Comparison of ENCODE assay signal across 8 cellular contexts in the genomic region with DNA sequence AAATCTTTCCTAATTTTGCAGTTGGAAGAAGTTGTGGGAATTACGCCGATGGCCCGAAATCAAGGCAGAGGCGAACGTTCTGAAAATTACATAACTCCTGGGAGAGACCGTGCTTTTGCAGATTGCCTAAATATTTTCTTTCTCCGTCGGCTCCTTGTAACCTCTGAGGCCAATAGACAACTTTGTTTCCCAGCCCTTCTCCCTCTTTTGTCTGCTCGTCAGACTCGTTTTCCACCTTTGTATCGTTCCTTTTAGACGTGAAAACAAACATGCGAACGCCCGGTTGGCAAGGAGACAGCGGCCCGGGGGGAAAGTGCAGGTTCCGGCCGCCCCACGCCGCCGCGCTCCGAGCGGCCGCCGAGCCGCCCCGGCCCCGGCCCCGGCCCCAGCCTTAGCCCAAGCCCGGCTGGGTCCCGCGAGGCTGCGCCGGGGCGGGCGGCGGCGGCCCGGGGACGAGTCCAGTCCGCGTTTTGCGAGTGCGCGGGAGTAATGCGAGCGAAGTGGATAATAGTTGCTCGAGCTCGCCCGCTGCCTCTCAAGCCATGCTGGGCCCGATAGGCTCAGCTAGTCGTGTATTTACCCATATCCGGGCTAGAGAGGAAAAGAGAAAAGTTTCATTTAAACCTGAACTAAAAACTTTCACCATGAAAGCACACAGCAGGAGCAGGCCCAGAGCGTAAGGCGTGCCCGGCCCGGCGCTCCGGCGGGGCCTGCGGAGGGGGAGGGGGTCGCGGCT. TPM values are rescaled to one million over a fixed set of nuclear protein-coding genes. Genes with fewer than 3 reads are reported as not detected.
DNase-seq lines count a peak whose midpoint lies in the region; ATAC-seq and TF ChIP-seq lines count a peak whose summit lies in the region.

TSS of gene ARID1B (plus strand) at position 538 of the 736 bp plus-strand sequence. CDS start 303 bp downstream, outside the sequence.

- POLR2A ChIA-PET in activated B cell treated with CpG ODN at 0.5 μM for 24 hours (lab: Charles Lee), result interaction anchor here (0.6 to 5.8 kb wide), 21 partner anchors 9 to 244 kb away, joined by 3 to 155 read pairs (median 7); no protein-coding TSS in a partner anchor

- intact Hi-C loops in activated B cell treated with CpG ODN at 0.5 μM for 24 hours (cut with micrococcal nuclease), result loop anchor here (1.0 to 10.0 kb wide), 8 partner anchors 16 to 1450 kb away; no protein-coding TSS in a partner anchor

- H3K9me3 Mint-ChIP-seq in activated B cell treated with CpG ODN at 0.5 μM for 24 hours, result no peaks in the 10 kb centered on the region

- CTCF ChIA-PET in activated B cell treated with CpG ODN at 0.5 μM for 24 hours (lab: Charles Lee), result interaction anchor here (0.7 to 1.9 kb wide), 6 partner anchors 24 to 215 kb away, joined by 3 to 5 read pairs (median 4); no protein-coding TSS in a partner anchor

- H3K4me1 Mint-ChIP-seq in activated B cell treated with CpG ODN at 0.5 μM for 24 hours, result peaks cover 53% of the 10 kb centered on the region

- TF ChIP-seq CTCF in activated B cell treated with CpG ODN at 0.5 μM for 24 hours (IDR thresholded peaks at IDR 0.05) (no peak), cardiac fibroblast (IDR thresholded peaks at IDR 0.05; ENCODE audit: low read depth, low read length) (no peak)

- DNase-seq in NK-92 treated with Interleukin-12 subunit alpha and Interleukin-12 subunit beta, amount 100 ng/mL, for 24 hours (lab: John Stamatoyannopoulos, UW), result peak; percentile 66
- no peak for DNase-seq in NK-92 (lab: John Stamatoyannopoulos, UW; ENCODE audit: unreplicated experiment)
- peak; percentile 54 for DNase-seq in NCI-H2107 treated with DMSO at 0.1 percent for 48 hours (lab: John Stamatoyannopoulos, UW; ENCODE audit: unreplicated experiment)
- DNase-seq in activated B cell treated with CpG ODN at 0.5 μM for 24 hours, result peak; percentile 80
- peak; percentile 81 to 88 for DNase-seq in cardiac fibroblast (ENCODE audit: low read depth in 2 of 2)
- peak; percentile 86 for DNase-seq in islet precursor cell
- DNase-seq in stimulated activated CD4-positive, alpha-beta T cell treated with anti-CD3 and anti-CD28 coated beads, Interleukin-12 subunit alpha, Interleukin-12 subunit beta, amount 100 ng/mL, for 48 hours (ENCODE audit: low read depth in 2 of 3, low spot score in 1 of 3), result peak; percentile 41 to 66 (median 43)

- peak within 1 kb of the TSS; percentile 61 to 72 for H3K4me3 ChIP-seq in cardiac fibroblast (replicated peaks in 1 of 2; ENCODE audit: low read depth in 2 of 2, low read length in 2 of 2)

- no peaks in the 10 kb centered on the region for H3K27me3 Mint-ChIP-seq in activated B cell treated with CpG ODN at 0.5 μM for 24 hours

- H3K36me3 Mint-ChIP-seq in activated B cell treated with CpG ODN at 0.5 μM for 24 hours (ENCODE audit: low read depth), result peaks cover 9% of the 10 kb centered on the region

- peak within 1 kb of the TSS; percentile 93 for H3K4me3 Mint-ChIP-seq in activated B cell treated with CpG ODN at 0.5 μM for 24 hours

- H3K27ac Mint-ChIP-seq in activated B cell treated with CpG ODN at 0.5 μM for 24 hours, result peak within 1 kb of the TSS; percentile 97

- ATAC-seq in HG02938 (IDR thresholded peaks at IDR 0.05; ENCODE audit: unreplicated experiment) (peak; percentile 51), activated B cell treated with CpG ODN at 0.5 μM for 24 hours (ENCODE audit: low read depth) (peak; percentile 68)

RNA-seq across cellular contexts. Expression of gene ARID1B, which starts in this region (rescaled TPM):
- 194 and 248 TPM in 2 replicates for total RNA-seq in activated B cell treated with CpG ODN at 0.5 μM for 24 hours
